Comparison of ENCODE assay signal across 17 cellular contexts in genomic region chr1:235041201-235041600, GRCh38.
A peak's percentile ranks its signal among the peaks of the same experiment; 100 is the strongest.
DNase-seq lines count a peak whose midpoint lies in the region; ATAC-seq lines count a peak whose summit lies in the region.
"Had no signal": no experiment of that assay in that cellular context is flagged by ENCODE, and none has a peak within 500 bp of the region (broad histone marks: within the 10 kb centered on the region; RNA-seq: fewer than 3 reads in every experiment).

No MANE protein-coding gene starts in this region.

- peak overlapping the region; percentile 72 for H3K27ac Mint-ChIP-seq in activated naive CD4-positive, alpha-beta T cell treated with anti-CD3 and anti-CD28 coated beads, Interleukin-2, amount 10 ng/mL, durations not matched to agents 7 days and 5 days
- H3K27ac Mint-ChIP-seq in effector memory CD8-positive, alpha-beta T cell, result peak overlapping the region; percentile 31 to 80
- H3K27ac Mint-ChIP-seq in stimulated activated memory B cell treated with anti-CD40 and anti-IgM and Interleukin-4, amounts not matched to agents 10 μg/mL and 1 μg/mL and 100 μg/mL, for 72 hours, result peak overlapping the region; percentile 78
- H3K27ac Mint-ChIP-seq: brain; stimulated activated naive CD8-positive, alpha-beta T cell treated with anti-CD3 and anti-CD28 coated beads, Interleukin-15, Interleukin-2, amounts not matched to agents 100 ng/mL and 50 ng/mL, for 24 hours had no signal

- H3K9me3 Mint-ChIP-seq in activated naive CD4-positive, alpha-beta T cell treated with anti-CD3 and anti-CD28 coated beads, Interleukin-2, amount 10 ng/mL, durations not matched to agents 7 days and 5 days, result peaks cover 12% of the 10 kb centered on the region
- peaks cover 3 to 10% of the 10 kb centered on the region in 2 donors for H3K9me3 Mint-ChIP-seq in effector memory CD8-positive, alpha-beta T cell
- H3K9me3 Mint-ChIP-seq in stimulated activated memory B cell treated with anti-CD40 and anti-IgM and Interleukin-4, amounts not matched to agents 10 μg/mL and 1 μg/mL and 100 μg/mL, for 72 hours, result peaks cover 15% of the 10 kb centered on the region

- no peak overlapping the region for H3K4me3 Mint-ChIP-seq in activated naive CD4-positive, alpha-beta T cell treated with anti-CD3 and anti-CD28 coated beads, Interleukin-2, amount 10 ng/mL, durations not matched to agents 7 days and 5 days
- no peak overlapping the region for H3K4me3 Mint-ChIP-seq in effector memory CD8-positive, alpha-beta T cell
- H3K4me3 Mint-ChIP-seq in stimulated activated memory B cell treated with anti-CD40 and anti-IgM and Interleukin-4, amounts not matched to agents 10 μg/mL and 1 μg/mL and 100 μg/mL, for 72 hours, result no peak overlapping the region
- H3K4me3 Mint-ChIP-seq: activated T-cell treated with anti-CD3 and anti-CD28 coated beads, Interleukin-2, amount 50 U/mL, for 4 hours; brain; stimulated activated naive CD8-positive, alpha-beta T cell treated with anti-CD3 and anti-CD28 coated beads, Interleukin-15, Interleukin-2, amounts not matched to agents 100 ng/mL and 50 ng/mL, for 24 hours had no signal

- CTCF ChIA-PET in activated naive CD4-positive, alpha-beta T cell treated with anti-CD3 and anti-CD28 coated beads, Interleukin-2, amount 10 ng/mL, durations not matched to agents 7 days and 5 days (lab: Charles Lee), result interaction anchor here (0.6 kb wide), 1 partner anchor 19 kb away, joined by 3 read pairs; no protein-coding TSS in a partner anchor

- H3K4me1 Mint-ChIP-seq in activated naive CD4-positive, alpha-beta T cell treated with anti-CD3 and anti-CD28 coated beads, Interleukin-2, amount 10 ng/mL, durations not matched to agents 7 days and 5 days, result peaks cover 13% of the 10 kb centered on the region
- peaks cover 5 to 8% of the 10 kb centered on the region in 2 donors for H3K4me1 Mint-ChIP-seq in effector memory CD8-positive, alpha-beta T cell (ENCODE audit: low read depth in 2 of 2)
- H3K4me1 Mint-ChIP-seq in stimulated activated memory B cell treated with anti-CD40 and anti-IgM and Interleukin-4, amounts not matched to agents 10 μg/mL and 1 μg/mL and 100 μg/mL, for 72 hours, result peaks cover 26% of the 10 kb centered on the region
- H3K4me1 Mint-ChIP-seq: brain had no signal

- H3K36me3 Mint-ChIP-seq in activated naive CD4-positive, alpha-beta T cell treated with anti-CD3 and anti-CD28 coated beads, Interleukin-2, amount 10 ng/mL, durations not matched to agents 7 days and 5 days, result peaks cover 8% of the 10 kb centered on the region
- H3K36me3 Mint-ChIP-seq in effector memory CD8-positive, alpha-beta T cell (ENCODE audit: insufficient read depth), result no peaks in the 10 kb centered on the region
- peaks cover 18% of the 10 kb centered on the region for H3K36me3 Mint-ChIP-seq in stimulated activated memory B cell treated with anti-CD40 and anti-IgM and Interleukin-4, amounts not matched to agents 10 μg/mL and 1 μg/mL and 100 μg/mL, for 72 hours

- DNase-seq in activated naive CD4-positive, alpha-beta T cell treated with anti-CD3 and anti-CD28 coated beads, Interleukin-2, amount 10 ng/mL, durations not matched to agents 7 days and 5 days, result no peak
- no peak for DNase-seq in activated naive CD4-positive, alpha-beta T cell treated with Interleukin-2 at 50 U/mL for 16 hours
- DNase-seq in OCI-M1 (lab: John Stamatoyannopoulos, UW), result peak; percentile 67
- no peak for DNase-seq in effector memory CD8-positive, alpha-beta T cell
- no peak for DNase-seq in T1000 (lab: John Stamatoyannopoulos, UW)
- no peak for DNase-seq in NCI-H1930 (lab: John Stamatoyannopoulos, UW)
- DNase-seq in LoVo (ENCODE audit: low spot score), result no peak
- DNase-seq: activated CD4-positive, CD25-positive, alpha-beta regulatory T cell; activated T-cell treated with anti-CD3 and anti-CD28 coated beads, Interleukin-2, amount 50 U/mL, for 4 hours; HCEC 1CT; NCI-H1105; NCI-H446 treated with DMSO at 0.1 percent for 48 hours; retina; stimulated activated CD4-positive, alpha-beta T cell treated with anti-CD3 and anti-CD28 coated beads, Interleukin-4, amount 100 ng/mL, for 1 hour had no signal

- no peak for ATAC-seq in effector memory CD8-positive, alpha-beta T cell (replicated peaks)
- peak; percentile 51 for ATAC-seq in stimulated activated memory B cell treated with anti-CD40 and anti-IgM and Interleukin-4, amounts not matched to agents 10 μg/mL and 1 μg/mL and 100 μg/mL, for 72 hours
- ATAC-seq: activated T-cell treated with anti-CD3 and anti-CD28 coated beads, Interleukin-2, amount 50 U/mL, for 4 hours had no signal

- H3K27me3 Mint-ChIP-seq in activated naive CD4-positive, alpha-beta T cell treated with anti-CD3 and anti-CD28 coated beads, Interleukin-2, amount 10 ng/mL, durations not matched to agents 7 days and 5 days, result no peaks in the 10 kb centered on the region
- no peaks in the 10 kb centered on the region for H3K27me3 Mint-ChIP-seq in effector memory CD8-positive, alpha-beta T cell
- no peaks in the 10 kb centered on the region for H3K27me3 Mint-ChIP-seq in stimulated activated memory B cell treated with anti-CD40 and anti-IgM and Interleukin-4, amounts not matched to agents 10 μg/mL and 1 μg/mL and 100 μg/mL, for 72 hours
- H3K27me3 Mint-ChIP-seq: brain; stimulated activated naive CD8-positive, alpha-beta T cell treated with anti-CD3 and anti-CD28 coated beads, Interleukin-15, Interleukin-2, amounts not matched to agents 100 ng/mL and 50 ng/mL, for 24 hours had no signal
